Comparison of ENCODE assay signal across 11 cellular contexts in genomic region chr2:47373747-47374146, GRCh38. TPM values are rescaled to one million over a fixed set of nuclear protein-coding genes. Genes with fewer than 3 reads are reported as not detected.
DNase-seq lines count a peak whose midpoint lies in the region; ATAC-seq, FAIRE-seq and TF ChIP-seq lines count a peak whose summit lies in the region.
"Had no signal": no experiment of that assay in that cellular context is flagged by ENCODE, and none has a peak within 500 bp of the region (broad histone marks: within the 10 kb centered on the region; RNA-seq: fewer than 3 reads in every experiment).

No MANE protein-coding gene starts in this region.

- no peak overlapping the region for H2BK12ac ChIP-seq in mesenchymal stem cell (ENCODE audit: low read length in 2 of 2)

- no peaks in the 10 kb centered on the region for H3K27me3 ChIP-seq in K562 (ENCODE audit: control insufficient read depth in 2 of 2, insufficient read depth in 2 of 2, low read length in 2 of 2)
- peaks cover 0 to 17% of the 10 kb centered on the region in 2 experiments for H3K27me3 ChIP-seq in mesenchymal stem cell (ENCODE audit: control insufficient read depth in 1 of 2, insufficient read depth in 1 of 2, low read length in 2 of 2)

- H4K91ac ChIP-seq in mesenchymal stem cell (ENCODE audit: low read length): no peak overlapping the region

- DNase-seq in Caki2 (ENCODE audit: low read depth) (peak; percentile 16), M059J (ENCODE audit: low read depth) (peak; percentile 34), K562 (ENCODE audit: extremely low read depth in 1 of 4, low spot score in 3 of 4) (peak; percentile 37 to 66 (median 56)), mesenchymal stem cell (no peak)
- DNase-seq in central memory CD4-positive, alpha-beta T cell: no peak
- DNase-seq: activated CD4-positive, alpha-beta T cell treated with anti-CD3 and anti-CD28 coated beads for 1 hour; sigmoid colon had no signal

- H3K23ac ChIP-seq in mesenchymal stem cell (ENCODE audit: low read length in 2 of 2): no peak overlapping the region

- H3K18ac ChIP-seq in mesenchymal stem cell (ENCODE audit: low read depth in 1 of 2, low read length in 2 of 2): no peak overlapping the region

- H4K8ac ChIP-seq in mesenchymal stem cell (ENCODE audit: low read length): no peak overlapping the region

- H3K4me1 ChIP-seq in K562 (replicated peaks in 1 of 2; ENCODE audit: control insufficient read depth in 2 of 2, insufficient read depth in 2 of 2, low read length in 2 of 2): peaks cover 0 to 12% of the 10 kb centered on the region in 2 experiments; a peak in 3 of 5 replicates
- H3K4me1 ChIP-seq in mesenchymal stem cell (ENCODE audit: control insufficient read depth, insufficient read depth, low read depth, low read length): peaks cover 12% of the 10 kb centered on the region

- no peak overlapping the region for H2AFZ ChIP-seq in K562 (ENCODE audit: low read depth, low read length)
- H2AFZ ChIP-seq in mesenchymal stem cell (ENCODE audit: low read depth, low read length): peak overlapping the region; percentile 18

- H3K4me3 Mint-ChIP-seq in stimulated activated memory B cell treated with anti-CD40 and anti-IgM and Interleukin-4, amounts not matched to agents 10 μg/mL and 1 μg/mL and 100 μg/mL, for 72 hours: no peak overlapping the region
- H3K4me3 Mint-ChIP-seq: activated naive CD8-positive, alpha-beta T cell had no signal

- H4K20me1 ChIP-seq in K562 (replicated peaks; ENCODE audit: control insufficient read depth, insufficient read depth, low read length): no peaks in the 10 kb centered on the region

- H3K4me1 Mint-ChIP-seq in stimulated activated memory B cell treated with anti-CD40 and anti-IgM and Interleukin-4, amounts not matched to agents 10 μg/mL and 1 μg/mL and 100 μg/mL, for 72 hours: peaks cover 2% of the 10 kb centered on the region

- TF ChIP-seq CTCF in K562 (IDR thresholded peaks at IDR 0.05 in 2 of 3, conservative IDR thresholded peaks at IDR 0.05 in 1 of 3; ENCODE audit: insufficient read depth in 2 of 3, low read depth in 1 of 3, low read length in 3 of 3): peak; percentile 58 to 72 (median 69)

- WGBS in K562 (ENCODE audit: insufficient coverage, low coverage, missing lambda C conversion rate): 48% methylated on average over 5 of the region's 5 CpGs
- 82% methylated on average over 4 of the region's 5 CpGs for WGBS in mesenchymal stem cell

- no peak for TF ChIP-seq POLR2A in K562 (conservative IDR thresholded peaks at IDR 0.05)

- no peak overlapping the region for H3K27ac ChIP-seq in K562 (ENCODE audit: extremely low read depth, low read depth, low read length)
- H3K27ac ChIP-seq in mesenchymal stem cell (ENCODE audit: low read length, poor library complexity, severe bottlenecking): no peak overlapping the region
- H3K27ac ChIP-seq: sigmoid colon had no signal

- H2BK120ac ChIP-seq in mesenchymal stem cell (ENCODE audit: low read depth, low read length): no peak overlapping the region

- H3K9me3 ChIP-seq in K562 (replicated peaks; ENCODE audit: control insufficient read depth, insufficient read depth, low read depth, low read length): no peaks in the 10 kb centered on the region
- no peaks in the 10 kb centered on the region for H3K9me3 ChIP-seq in mesenchymal stem cell (ENCODE audit: control insufficient read depth, low read length)
- H3K9me3 ChIP-seq: sigmoid colon had no signal

- H3K9ac ChIP-seq in K562 (ENCODE audit: insufficient read depth in 1 of 2, low read depth in 2 of 2, low read length in 2 of 2) (no peak overlapping the region), mesenchymal stem cell (ENCODE audit: low read length) (no peak overlapping the region)

- peak; percentile 81 for FAIRE-seq in K562 (lab: Jason Lieb, UNC)

- POLR2A ChIA-PET in K562 (lab: Yijun Ruan, JAX): interaction anchor here (0.7 kb wide), 1 partner anchor 10 kb away, joined by 3 read pairs; no protein-coding TSS in a partner anchor

- H3K4me2 ChIP-seq in K562 (ENCODE audit: insufficient read depth, low read length) (no peak overlapping the region), mesenchymal stem cell (ENCODE audit: low read length, poor library complexity, severe bottlenecking) (no peak overlapping the region)

- H3K36me3 Mint-ChIP-seq in stimulated activated memory B cell treated with anti-CD40 and anti-IgM and Interleukin-4, amounts not matched to agents 10 μg/mL and 1 μg/mL and 100 μg/mL, for 72 hours: no peaks in the 10 kb centered on the region
- H3K36me3 Mint-ChIP-seq: activated naive CD8-positive, alpha-beta T cell had no signal

- no peak overlapping the region for H2BK5ac ChIP-seq in mesenchymal stem cell (ENCODE audit: low read depth, low read length, poor library complexity, severe bottlenecking)

- no peak overlapping the region for H3K4ac ChIP-seq in mesenchymal stem cell (ENCODE audit: low read depth in 1 of 2, low read length in 2 of 2)

- H2AK5ac ChIP-seq in mesenchymal stem cell (ENCODE audit: low read length, severe bottlenecking): no peak overlapping the region

- H3K4me3 ChIP-seq in K562 (no peak overlapping the region), mesenchymal stem cell (ENCODE audit: insufficient read depth in 1 of 2, low read depth in 1 of 2, low read length in 2 of 2) (no peak overlapping the region)
- H3K4me3 ChIP-seq: sigmoid colon had no signal

- H3K36me3 ChIP-seq in K562 (ENCODE audit: control insufficient read depth, insufficient read depth, low read length): peaks cover 31% of the 10 kb centered on the region; the same call in 1 of the 3 replicates
- H3K36me3 ChIP-seq in mesenchymal stem cell (ENCODE audit: control insufficient read depth in 1 of 2, insufficient read depth in 2 of 2, low read depth in 1 of 2, low read length in 2 of 2): no peaks in the 10 kb centered on the region
- H3K36me3 ChIP-seq: sigmoid colon had no signal

- no peak for TF ChIP-seq EP300 in K562 (IDR thresholded peaks at IDR 0.05; ENCODE audit: low read length)

- H3K9me1 ChIP-seq in K562 (ENCODE audit: control insufficient read depth, insufficient read depth, low read length): no peaks in the 10 kb centered on the region

- CTCF ChIA-PET in K562 (lab: Yijun Ruan, JAX; ENCODE audit: low intra/inter-chr PET ratio): interaction anchor here (2.0 kb wide), 1 partner anchor 39 kb away, joined by 11 read pairs; no protein-coding TSS in a partner anchor

- H3K79me1 ChIP-seq in mesenchymal stem cell (replicated peaks; ENCODE audit: low read length, poor library complexity, severe bottlenecking): no peaks in the 10 kb centered on the region

- no peaks in the 10 kb centered on the region for H3K9me3 Mint-ChIP-seq in stimulated activated memory B cell treated with anti-CD40 and anti-IgM and Interleukin-4, amounts not matched to agents 10 μg/mL and 1 μg/mL and 100 μg/mL, for 72 hours

- H3K79me2 ChIP-seq in K562 (ENCODE audit: control insufficient read depth, insufficient read depth, low read length): peaks cover 41% of the 10 kb centered on the region

- BruUV-seq in K562 (replicated peaks; lab: Mats Ljungman, UMichigan): no TSS peak

- no peak overlapping the region for H3K14ac ChIP-seq in mesenchymal stem cell (ENCODE audit: low read length in 2 of 2)

- in situ Hi-C loops in Caki2 (cut with HindIII; ENCODE audit: low pct_unique_long_range_greater_than_20kb, low sequenced_read_pairs): no loop called here
- in situ Hi-C loops in K562 (cut with MboI): no loop called here

- H2BK15ac ChIP-seq in mesenchymal stem cell (ENCODE audit: low read depth, poor library complexity, severe bottlenecking): peak overlapping the region; percentile 44

- peak; percentile 74 for ATAC-seq in K562
- no peak for ATAC-seq in HG02642 (IDR thresholded peaks at IDR 0.05; ENCODE audit: poor library complexity, unreplicated experiment)
- ATAC-seq in HG03520 (IDR thresholded peaks at IDR 0.05; ENCODE audit: unreplicated experiment): no peak
- no peak for ATAC-seq in stimulated activated memory B cell treated with anti-CD40 and anti-IgM and Interleukin-4, amounts not matched to agents 10 μg/mL and 1 μg/mL and 100 μg/mL, for 72 hours

- TF ChIP-seq RAD21 in K562 (CRISPR knock-in tag; conservative IDR thresholded peaks at IDR 0.05 in 1 of 2, IDR thresholded peaks at IDR 0.05 in 1 of 2): peak; percentile 63 to 87

- intact Hi-C loops in K562 (cut with micrococcal nuclease): loop anchor here (1.0 kb wide), 1 partner anchor 38 kb away; no protein-coding TSS in a partner anchor

- no peak overlapping the region for H3K27ac Mint-ChIP-seq in stimulated activated memory B cell treated with anti-CD40 and anti-IgM and Interleukin-4, amounts not matched to agents 10 μg/mL and 1 μg/mL and 100 μg/mL, for 72 hours
- H3K27ac Mint-ChIP-seq: activated naive CD8-positive, alpha-beta T cell had no signal

- peaks cover 13% of the 10 kb centered on the region for H3K27me3 Mint-ChIP-seq in stimulated activated memory B cell treated with anti-CD40 and anti-IgM and Interleukin-4, amounts not matched to agents 10 μg/mL and 1 μg/mL and 100 μg/mL, for 72 hours

RNA-seq across cellular contexts. Expression of gene EPCAM, which starts 4.6 kb away (rescaled TPM):
- total RNA-seq in Caki2 (2014; rRNA removed; shearing (Covaris generic); ENCODE audit: low replicate concordance): 0.61 and 2.3 TPM in 2 replicates
- total RNA-seq in M059J (2014; rRNA removed; shearing (Covaris generic)): not detected in 2 replicates
- 38.7 and 73.4 TPM in 2 replicates for total RNA-seq in K562 (2011; cell fraction: chromatin; rRNA removed; ENCODE audit: low replicate concordance)
- total RNA-seq in K562 (2011; cell fraction: nucleolus; rRNA removed): 48.5 and 54.7 TPM in 2 replicates
- total RNA-seq in K562 (2011; cell fraction: nucleoplasm; rRNA removed): 52.1 and 64.7 TPM in 2 replicates
- total RNA-seq in K562 (2014; rRNA removed): 50.1 and 51.8 TPM in 2 replicates
- total RNA-seq in K562 (2014; rRNA removed; fragmentation: Illumina TruSeq; extraction: Trizol): 85.5 and 89.2 TPM in 2 replicates
- total RNA-seq in K562 (2015; rRNA removed; fragmentation: Illumina TruSeq; extraction: Trizol): 83.2 and 86.1 TPM in 2 replicates
- 62.9 and 63.1 TPM in 2 replicates for total RNA-seq in K562 (2021)
- polyA plus RNA-seq in K562 (2011; rRNA removed): 54.2 and 68.9 TPM in 2 replicates
- polyA plus RNA-seq in K562 (2011; cell fraction: cytosol; rRNA removed): 21.7 and 27.4 TPM in 2 replicates
- 14.9 and 21.0 TPM in 2 replicates for polyA plus RNA-seq in K562 (2011; cell fraction: nucleus; rRNA removed)
- polyA plus RNA-seq in K562 (2012): 50.2 and 52.8 TPM in 2 replicates
- polyA plus RNA-seq in K562 (2014; fragmentation: Illumina TruSeq; extraction: Trizol): 68.8 and 95.5 TPM in 2 replicates
- polyA plus RNA-seq in K562 (2014; fragmentation: Nextera tagmentation; extraction: Ambion mirVana): 10 to 100 TPM; 59.0 to 63.1 TPM
- 76.3 and 77.2 TPM in 2 replicates for polyA plus RNA-seq in K562 (2014; rRNA removed)
- 84.1 and 94.2 TPM in 2 replicates for polyA minus RNA-seq in K562 (2011; rRNA and poly(A)+ RNA removed)
- polyA minus RNA-seq in K562 (2011; cell fraction: cytosol; rRNA and poly(A)+ RNA removed): 24.9 and 37.7 TPM in 2 replicates
- 11.8 and 22.1 TPM in 2 replicates for polyA minus RNA-seq in K562 (2011; cell fraction: nucleus; rRNA and poly(A)+ RNA removed)
- polyA plus RNA-seq in mesenchymal stem cell (2013, experiment 1 of 2): 0.37 TPM
- 0.38 TPM for polyA plus RNA-seq in mesenchymal stem cell (2013, experiment 2 of 2)

RNA-seq across cellular contexts. Expression of gene MSH2, which starts 29.2 kb away (rescaled TPM):
- 29.9 and 34.3 TPM in 2 replicates for total RNA-seq in Caki2 (2014; rRNA removed; shearing (Covaris generic); ENCODE audit: low replicate concordance)
- total RNA-seq in M059J (2014; rRNA removed; shearing (Covaris generic)): 44.6 and 60.6 TPM in 2 replicates
- 35.6 and 139 TPM in 2 replicates for total RNA-seq in K562 (2011; cell fraction: chromatin; rRNA removed; ENCODE audit: low replicate concordance)
- 19.0 and 21.7 TPM in 2 replicates for total RNA-seq in K562 (2011; cell fraction: nucleolus; rRNA removed)
- total RNA-seq in K562 (2011; cell fraction: nucleoplasm; rRNA removed): 21.8 and 27.2 TPM in 2 replicates
- total RNA-seq in K562 (2014; rRNA removed): 85.9 and 99.2 TPM in 2 replicates
- total RNA-seq in K562 (2014; rRNA removed; fragmentation: Illumina TruSeq; extraction: Trizol): 139 and 161 TPM in 2 replicates
- 109 and 118 TPM in 2 replicates for total RNA-seq in K562 (2015; rRNA removed; fragmentation: Illumina TruSeq; extraction: Trizol)
- total RNA-seq in K562 (2021): 95.1 and 113 TPM in 2 replicates
- 85.0 and 133 TPM in 2 replicates for polyA plus RNA-seq in K562 (2011; rRNA removed)
- 21.8 and 46.2 TPM in 2 replicates for polyA plus RNA-seq in K562 (2011; cell fraction: cytosol; rRNA removed)
- polyA plus RNA-seq in K562 (2011; cell fraction: nucleus; rRNA removed): 27.0 and 36.1 TPM in 2 replicates
- polyA plus RNA-seq in K562 (2012): 63.4 and 77.6 TPM in 2 replicates
- polyA plus RNA-seq in K562 (2014; fragmentation: Illumina TruSeq; extraction: Trizol): 113 and 125 TPM in 2 replicates
- 10 to 100 TPM; 51.8 to 60.6 TPM for polyA plus RNA-seq in K562 (2014; fragmentation: Nextera tagmentation; extraction: Ambion mirVana)
- polyA plus RNA-seq in K562 (2014; rRNA removed): 93.2 and 93.3 TPM in 2 replicates
- 137 and 148 TPM in 2 replicates for polyA minus RNA-seq in K562 (2011; rRNA and poly(A)+ RNA removed)
- polyA minus RNA-seq in K562 (2011; cell fraction: cytosol; rRNA and poly(A)+ RNA removed): 44.2 and 56.7 TPM in 2 replicates
- polyA minus RNA-seq in K562 (2011; cell fraction: nucleus; rRNA and poly(A)+ RNA removed): 24.0 and 38.8 TPM in 2 replicates
- polyA plus RNA-seq in mesenchymal stem cell (2013, experiment 1 of 2): 7.3 TPM
- polyA plus RNA-seq in mesenchymal stem cell (2013, experiment 2 of 2): 7.8 TPM

Comparison
In these comparisons a context has a peak if more than half of its experiments do, and no peak if none do; other contexts are left out.
1. DNase-seq: peak in Caki2 (single experiment), M059J (single experiment) and K562 (4 of 4); none in mesenchymal stem cell (single experiment) and central memory CD4-positive, alpha-beta T cell (single experiment).
2. RNA of gene EPCAM, which starts 4.6 kb away (total RNA-seq): 38.7 to 89.2 TPM in K562; 0.61 to 2.3 TPM in Caki2 and not detected in M059J; every median in the first group is over 10 times any median in the second.